In genomic region chrX:56947695-56948094, GRCh38 we compare ENCODE assay signal across 22 cellular contexts. TPM values are rescaled to one million over a fixed set of nuclear protein-coding genes. Genes with fewer than 3 reads are reported as not detected.
DNase-seq lines count a peak whose midpoint lies in the region; ATAC-seq, FAIRE-seq and TF ChIP-seq lines count a peak whose summit lies in the region.
"Had no signal": no experiment of that assay in that cellular context is flagged by ENCODE, and none has a peak within 500 bp of the region (broad histone marks: within the 10 kb centered on the region; RNA-seq: fewer than 3 reads in every experiment).

No MANE protein-coding gene starts in this region.

- TF ChIP-seq CTCF in cardiac fibroblast (IDR thresholded peaks at IDR 0.05; ENCODE audit: low read depth, low read length) (no peak), keratinocyte (optimal IDR thresholded peaks at IDR 0.05 in 1 of 3, IDR thresholded peaks at IDR 0.05 in 1 of 3, conservative IDR thresholded peaks at IDR 0.05 in 1 of 3; ENCODE audit: extremely low read depth in 1 of 3, insufficient read depth in 2 of 3, low read length in 3 of 3) (no peak), pancreas (IDR thresholded peaks at IDR 0.05) (no peak), nephron progenitor cell (IDR thresholded peaks at IDR 0.05) (no peak)

- H3K27ac Mint-ChIP-seq in nephron progenitor cell: no peak overlapping the region
- H3K27ac Mint-ChIP-seq: activated naive CD4-positive, alpha-beta T cell treated with anti-CD3 and anti-CD28 coated beads, Interleukin-2, amount 10 ng/mL, durations not matched to agents 7 days and 5 days had no signal

- H4K20me1 ChIP-seq in keratinocyte (ENCODE audit: control insufficient read depth, extremely low read depth, insufficient read depth, low read length): no peaks in the 10 kb centered on the region

- H3K79me2 ChIP-seq in keratinocyte (ENCODE audit: control insufficient read depth, insufficient read depth, low read length): no peaks in the 10 kb centered on the region

- DNase-seq in COLO829 (ENCODE audit: low spot score) (peak; percentile 8), NCI-H226 (peak; percentile 75), cardiac fibroblast (ENCODE audit: low read depth in 2 of 2) (peak; percentile 4 to 30), keratinocyte (ENCODE audit: low read depth, low spot score) (peak; percentile 5), pancreas (no peak), SKM-1 treated with dmso at 0.1 percent for 144 hours (lab: John Stamatoyannopoulos, UW; ENCODE audit: unreplicated experiment) (no peak), nephron progenitor cell (no peak)
- DNase-seq in stimulated activated CD4-positive, alpha-beta T cell treated with anti-CD3 and anti-CD28 coated beads, Interleukin-12 subunit alpha, Interleukin-12 subunit beta, amount 100 ng/mL, for 4 hours: no peak
- DNase-seq: ACHN; activated CD4-positive, CD25-positive, alpha-beta regulatory T cell treated with anti-CD3 and anti-CD28 coated beads, Interleukin-2, amount 50 U/mL, for 72 hours; activated naive CD4-positive, alpha-beta T cell treated with anti-CD3 and anti-CD28 coated beads, Interleukin-2, amount 10 ng/mL, durations not matched to agents 7 days and 5 days; activated T-cell treated with anti-CD3 and anti-CD28 coated beads, Interleukin-2, amount 50 U/mL, for 48 hours; aorta; hippocampal formation; kidney glomerular epithelial cell; NCI-H1694; nucleus accumbens; right cardiac atrium; substantia nigra; uterus had no signal

- no peaks in the 10 kb centered on the region for H3K9me1 ChIP-seq in keratinocyte (ENCODE audit: control insufficient read depth, extremely low read depth, insufficient read depth, low read length)

- H3K36me3 ChIP-seq in keratinocyte (ENCODE audit: control insufficient read depth in 2 of 2, extremely low read depth in 1 of 2, insufficient read depth in 2 of 2, low read length in 2 of 2) (no peaks in the 10 kb centered on the region), pancreas (no peaks in the 10 kb centered on the region)
- H3K36me3 ChIP-seq: uterus had no signal

- H3K4me1 Mint-ChIP-seq in nephron progenitor cell: no peaks in the 10 kb centered on the region
- H3K4me1 Mint-ChIP-seq: activated naive CD4-positive, alpha-beta T cell treated with anti-CD3 and anti-CD28 coated beads, Interleukin-2, amount 10 ng/mL, durations not matched to agents 7 days and 5 days had no signal

- no peak overlapping the region for H3K4me3 Mint-ChIP-seq in nephron progenitor cell
- H3K4me3 Mint-ChIP-seq: activated naive CD4-positive, alpha-beta T cell treated with anti-CD3 and anti-CD28 coated beads, Interleukin-2, amount 10 ng/mL, durations not matched to agents 7 days and 5 days had no signal

- H3K9ac ChIP-seq in keratinocyte (ENCODE audit: control insufficient read depth, extremely low read depth, insufficient read depth, low read length): no peak overlapping the region

- 84 to 89% methylated on average over 2 of the region's 2 CpGs for WGBS in pancreas, 2 donors

- H3K27me3 ChIP-seq in keratinocyte (ENCODE audit: control insufficient read depth, extremely low read depth, insufficient read depth, low read length): no peaks in the 10 kb centered on the region
- H3K27me3 ChIP-seq in pancreas: no peaks in the 10 kb centered on the region
- H3K27me3 ChIP-seq: uterus had no signal

- peaks cover 86% of the 10 kb centered on the region for H3K9me3 Mint-ChIP-seq in nephron progenitor cell

- FAIRE-seq in keratinocyte (lab: Jason Lieb, UNC) (peak; percentile 71), pancreas (lab: Jason Lieb, UNC) (no peak)
- FAIRE-seq: colon, G401.6 had no signal

- no peak overlapping the region for H2AFZ ChIP-seq in keratinocyte (ENCODE audit: control insufficient read depth, low read length)

- no peak for ATAC-seq in pancreas
- ATAC-seq: right cardiac atrium had no signal

- intact Hi-C loops in pancreas (cut with DNase I): no loop called here

- H3K27me3 Mint-ChIP-seq in nephron progenitor cell (ENCODE audit: low read depth, poor library complexity): no peaks in the 10 kb centered on the region
- H3K27me3 Mint-ChIP-seq: activated naive CD4-positive, alpha-beta T cell treated with anti-CD3 and anti-CD28 coated beads, Interleukin-2, amount 10 ng/mL, durations not matched to agents 7 days and 5 days had no signal

- dilution Hi-C loops in keratinocyte (cut with MboI; ENCODE audit: extremely low pct_ligation_motif_present, low sequenced_read_pairs): no loop called here

- H3K9me3 ChIP-seq in keratinocyte (ENCODE audit: control insufficient read depth, low read depth, low read length) (no peaks in the 10 kb centered on the region), pancreas (no peaks in the 10 kb centered on the region)
- H3K9me3 ChIP-seq: uterus had no signal

- H3K4me3 ChIP-seq in cardiac fibroblast (replicated peaks in 1 of 2; ENCODE audit: low read depth in 2 of 2, low read length in 2 of 2): no peak overlapping the region
- no peak overlapping the region for H3K4me3 ChIP-seq in keratinocyte (ENCODE audit: control insufficient read depth in 2 of 3, extremely low read depth in 1 of 3, insufficient read depth in 2 of 3, low read depth in 1 of 3, low read length in 3 of 3)
- H3K4me3 ChIP-seq in pancreas: no peak overlapping the region
- H3K4me3 ChIP-seq: uterus had no signal

- H3K27ac ChIP-seq in keratinocyte (ENCODE audit: control insufficient read depth, insufficient read depth, low read length) (no peak overlapping the region), pancreas (no peak overlapping the region)
- H3K27ac ChIP-seq: uterus had no signal

- H3K4me2 ChIP-seq in keratinocyte (ENCODE audit: control insufficient read depth, extremely low read depth, insufficient read depth, low read depth, low read length): no peak overlapping the region

- H3K36me3 Mint-ChIP-seq in nephron progenitor cell (ENCODE audit: low read depth): peaks cover 16% of the 10 kb centered on the region
- H3K36me3 Mint-ChIP-seq: activated naive CD4-positive, alpha-beta T cell treated with anti-CD3 and anti-CD28 coated beads, Interleukin-2, amount 10 ng/mL, durations not matched to agents 7 days and 5 days had no signal

- peaks cover 17% of the 10 kb centered on the region for H3K4me1 ChIP-seq in keratinocyte (ENCODE audit: control insufficient read depth, extremely low read depth, insufficient read depth, low read length)
- H3K4me1 ChIP-seq in pancreas: no peaks in the 10 kb centered on the region
- H3K4me1 ChIP-seq: uterus had no signal

RNA-seq across cellular contexts. Expression of gene SPIN3, which starts 47.6 kb away (rescaled TPM):
- polyA plus RNA-seq in keratinocyte (2.5 to 5.5 TPM (median 4.3 TPM) in 3 replicates), pancreas (10 to 100 TPM in 1 of 2 donors, 1 to 10 TPM in 1; 5.5 to 10.8 TPM)
- polyA plus RNA-seq in keratinocyte (2011; ENCODE audit: low read depth): 2.1 TPM
- polyA plus RNA-seq in keratinocyte (2011; cell fraction: cytosol; rRNA removed): 2.2 and 3.3 TPM in 2 replicates
- polyA plus RNA-seq in keratinocyte (2011; cell fraction: nucleus; rRNA removed): 12.8 and 16.1 TPM in 2 replicates
- polyA plus RNA-seq in keratinocyte (2012; ENCODE audit: low replicate concordance): 2.4 and 4.3 TPM in 2 replicates
- 1.9 to 5.8 TPM (median 2.0 TPM) in 3 replicates for polyA minus RNA-seq in keratinocyte
- polyA minus RNA-seq in keratinocyte (2011; cell fraction: cytosol; rRNA and poly(A)+ RNA removed): 7.7 TPM
- 4.9 and 9.0 TPM in 2 replicates for polyA minus RNA-seq in keratinocyte (2011; cell fraction: nucleus; rRNA and poly(A)+ RNA removed)
- 10 to 100 TPM in 1 of 6 donors, 1 to 10 TPM in 5; 4.7 to 10.6 (median 5.8) TPM for total RNA-seq in pancreas

Comparison
In these comparisons a context has a peak if more than half of its experiments do, and no peak if none do; other contexts are left out.
1. DNase-seq: peak in COLO829 (single experiment), NCI-H226 (single experiment), cardiac fibroblast (2 of 2) and keratinocyte (single experiment); none in pancreas (0 of 6), SKM-1 treated with dmso at 0.1 percent for 144 hours (single experiment), nephron progenitor cell (single experiment) and stimulated activated CD4-positive, alpha-beta T cell treated with anti-CD3 and anti-CD28 coated beads, Interleukin-12 subunit alpha, Interleukin-12 subunit beta, amount 100 ng/mL, for 4 hours (single experiment).